In genomic region chr13:19633340-19634128, GRCh38 we compare ENCODE assay signal across 8 cellular contexts. TPM values are rescaled to one million over a fixed set of nuclear protein-coding genes. Genes with fewer than 3 reads are reported as not detected.
DNase-seq lines count a peak whose midpoint lies in the region; ATAC-seq and TF ChIP-seq lines count a peak whose summit lies in the region.

Gene MPHOSPH8 (plus strand): TSS chr13:19633659. CDS start chr13:19633749, 90 bp downstream.

- H3K4me3 ChIP-seq in AG10803 (ENCODE audit: low read length) (peak within 1 kb of the TSS; percentile 77), kidney epithelial cell (ENCODE audit: low read depth, low read length) (peak within 1 kb of the TSS; percentile 76)

- ATAC-seq in GM19043 (IDR thresholded peaks at IDR 0.05; ENCODE audit: low read depth, unreplicated experiment) (peak; percentile 98), HG03378 (IDR thresholded peaks at IDR 0.05; ENCODE audit: unreplicated experiment) (peak; percentile 98)

- no peaks in the 10 kb centered on the region for H3K27me3 ChIP-seq in kidney epithelial cell (ENCODE audit: control insufficient read depth, insufficient read depth, low read length)

- peak; percentile 97 for DNase-seq in AG10803 (ENCODE audit: low read depth)
- peak; percentile 87 for DNase-seq in NCI-H460 (ENCODE audit: extremely low read depth, low read depth)
- peak; percentile 88 for DNase-seq in activated CD4-positive, alpha-beta T cell treated with anti-CD3 and anti-CD28 coated beads for 1 hour
- DNase-seq in cerebellum (ENCODE audit: low spot score), result peak; percentile 92
- peak; percentile 61 for DNase-seq in kidney epithelial cell (ENCODE audit: low read depth)
- DNase-seq in stimulated activated CD4-positive, alpha-beta T cell treated with anti-CD3 and anti-CD28 coated beads, Interleukin-15, amount 100 ng/mL, for 48 hours (ENCODE audit: low read depth in 2 of 2), result peak; percentile 85 to 91

- no peak for TF ChIP-seq CTCF in AG10803 (conservative IDR thresholded peaks at IDR 0.05; ENCODE audit: low read length)
- TF ChIP-seq CTCF in kidney epithelial cell (IDR thresholded peaks at IDR 0.05; ENCODE audit: insufficient read depth, low read length, poor library complexity, severe bottlenecking), result no peak

- H3K36me3 ChIP-seq in kidney epithelial cell (ENCODE audit: control insufficient read depth, insufficient read depth, low read length), result no peaks in the 10 kb centered on the region

RNA-seq across cellular contexts. Expression of gene MPHOSPH8, which starts in this region (rescaled TPM):
- total RNA-seq in NCI-H460 (2014; rRNA removed; shearing (Covaris generic)), result 10.4 and 13.2 TPM in 2 replicates
- polyA plus RNA-seq in NCI-H460 (2014; cell fraction: nucleus; rRNA removed), result 8.8 and 14.1 TPM in 2 replicates
- total RNA-seq in cerebellum (26.4 TPM), kidney epithelial cell (12.7 and 16.8 TPM in 2 replicates)

Comparison
In these comparisons a context has a peak if more than half of its experiments do, and no peak if none do; other contexts are left out.
1. Peak in every context shown above with its lines: DNase-seq, ATAC-seq and H3K4me3 ChIP-seq.